19 cellular contexts compared by ENCODE assay signal in the genomic region with DNA sequence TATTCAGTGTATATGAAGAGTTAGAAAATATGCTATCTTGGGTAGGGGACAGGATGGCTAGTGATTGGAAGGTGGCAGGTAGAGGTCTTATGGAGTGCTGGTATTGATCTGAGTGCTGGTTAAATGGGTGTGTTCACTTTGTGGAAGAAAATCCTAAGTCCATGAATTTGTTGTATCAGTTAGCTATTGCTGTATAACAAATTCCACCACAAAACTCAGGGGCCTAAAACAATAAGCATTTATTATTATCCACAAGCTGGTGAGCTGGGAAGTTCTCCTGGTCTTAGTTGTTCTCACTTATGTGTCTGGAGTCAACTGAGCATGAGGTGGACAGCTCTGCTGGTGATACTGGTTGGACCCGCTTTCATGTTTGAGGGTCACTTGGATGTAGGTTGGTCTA.
A peak's percentile ranks its signal among the peaks of the same experiment; 100 is the strongest.
DNase-seq lines count a peak whose midpoint lies in the region; ATAC-seq, FAIRE-seq and TF ChIP-seq lines count a peak whose summit lies in the region.
"Had no signal": no experiment of that assay in that cellular context is flagged by ENCODE, and none has a peak within 500 bp of the region (broad histone marks: within the 10 kb centered on the region; RNA-seq: fewer than 3 reads in every experiment).

No MANE protein-coding gene starts in this region.

- intact Hi-C loops in IMR-90 (cut with micrococcal nuclease), result no loop called here
- intact Hi-C loops in esophagus squamous epithelium (cut with DNase I), result loop anchor here (10.0 kb wide), 1 partner anchor 498 kb away; no protein-coding TSS in a partner anchor

- DNase-seq in IMR-90, result no peak
- no peak for DNase-seq in RWPE2 (ENCODE audit: low spot score)
- no peak for DNase-seq in esophagus squamous epithelium (lab: John Stamatoyannopoulos, UW)
- no peak for DNase-seq in urothelium cell line (ENCODE audit: low spot score)
- DNase-seq: ACHN; BE2C; C1 segment of cervical spinal cord; Caco-2; CD4-positive, alpha-beta T cell; HCEC 1CT; KBM-7 had no signal

- peak overlapping the region; percentile 81; the same call in 2 of the 3 replicates for H2BK15ac ChIP-seq in IMR-90 (ENCODE audit: low read depth, low read length)

- H3K27me3 ChIP-seq in IMR-90 (ENCODE audit: control insufficient read depth, insufficient read depth, low read length) (no peaks in the 10 kb centered on the region), RWPE2 (ENCODE audit: insufficient read depth, poor library complexity, severe bottlenecking) (no peaks in the 10 kb centered on the region), esophagus squamous epithelium (no peaks in the 10 kb centered on the region)
- H3K27me3 ChIP-seq: BE2C had no signal

- H3K27ac ChIP-seq in IMR-90 (ENCODE audit: insufficient read depth, low read length) (no peak overlapping the region), RWPE2 (ENCODE audit: poor library complexity, severe bottlenecking) (peak overlapping the region; percentile 81), esophagus squamous epithelium (peak overlapping the region in 3 of 4 donors; percentile 64 to 84 (median 64))

- H2AK9ac ChIP-seq in IMR-90 (replicated peaks; ENCODE audit: low read depth, low read length, poor library complexity), result peak overlapping the region; percentile 60

- H3K4me3 ChIP-seq in IMR-90 (ENCODE audit: insufficient read depth, low read depth, low read length), result no peak overlapping the region
- H3K4me3 ChIP-seq in RWPE2 (ENCODE audit: severe bottlenecking), result no peak overlapping the region
- no peak overlapping the region for H3K4me3 ChIP-seq in esophagus squamous epithelium
- H3K4me3 ChIP-seq: GM23338 had no signal

- H3K18ac ChIP-seq in IMR-90 (ENCODE audit: low read depth, low read length), result peak overlapping the region; percentile 90

- no peaks in the 10 kb centered on the region for H4K20me1 ChIP-seq in IMR-90 (ENCODE audit: insufficient read depth, low read length)

- peak; percentile 13 for FAIRE-seq in urothelium cell line (lab: Jason Lieb, UNC)
- FAIRE-seq: A204.1, D721Med, G401.6, GM12891, H54 had no signal

- H3K36me3 ChIP-seq in IMR-90 (ENCODE audit: control insufficient read depth, insufficient read depth, low read length) (no peaks in the 10 kb centered on the region), RWPE2 (ENCODE audit: low read depth) (no peaks in the 10 kb centered on the region), esophagus squamous epithelium (no peaks in the 10 kb centered on the region)
- H3K36me3 ChIP-seq: BE2C had no signal

- H3K4me1 ChIP-seq in IMR-90 (ENCODE audit: control insufficient read depth, insufficient read depth, low read length) (peaks cover 18% of the 10 kb centered on the region), RWPE2 (ENCODE audit: insufficient read depth, poor library complexity, severe bottlenecking) (peaks cover 29% of the 10 kb centered on the region), esophagus squamous epithelium (peaks cover 4 to 28% (median 4%) of the 10 kb centered on the region in 3 donors)

- dilution Hi-C loops in IMR-90 (cut with HindIII; ENCODE audit: low sequenced_read_pairs, unreplicated experiment), result no loop called here

- in situ Hi-C loops in IMR-90 (cut with MboI; ENCODE audit: low sequenced_read_pairs), result loop anchor here (5.0 to 10.0 kb wide), 2 partner anchors 196 to 508 kb away; no protein-coding TSS in a partner anchor

- peak overlapping the region; percentile 33; the same call in 1 of the 2 replicates for H3K14ac ChIP-seq in IMR-90 (replicated peaks; ENCODE audit: low read depth, low read length)

- H2AFZ ChIP-seq in IMR-90 (replicated peaks; ENCODE audit: low read length, poor library complexity), result no peak overlapping the region
- H2AFZ ChIP-seq: GM23338 had no signal

- H4K91ac ChIP-seq in IMR-90 (ENCODE audit: insufficient read depth, low read depth, low read length), result peak overlapping the region; percentile 59

- H3K9me3 ChIP-seq in IMR-90 (ENCODE audit: control insufficient read depth, insufficient read depth, low read length) (no peaks in the 10 kb centered on the region), RWPE2 (ENCODE audit: severe bottlenecking) (no peaks in the 10 kb centered on the region), esophagus squamous epithelium (no peaks in the 10 kb centered on the region)
- H3K9me3 ChIP-seq: BE2C, Caco-2 had no signal

- H2AK5ac ChIP-seq in IMR-90 (ENCODE audit: low read depth, low read length), result peak overlapping the region; percentile 89

- no peak for TF ChIP-seq CTCF in IMR-90 (conservative IDR thresholded peaks at IDR 0.05; ENCODE audit: low read depth, low read length)
- no peak for TF ChIP-seq CTCF in RWPE2 (IDR thresholded peaks at IDR 0.05; ENCODE audit: poor library complexity, severe bottlenecking)
- TF ChIP-seq CTCF in esophagus squamous epithelium (IDR thresholded peaks at IDR 0.05), result no peak

- H2BK5ac ChIP-seq in IMR-90 (ENCODE audit: low read depth, low read length, poor library complexity, severe bottlenecking), result peak overlapping the region; percentile 22

- peaks cover 0 to 6% of the 10 kb centered on the region in 2 experiments; a peak in 1 of 4 replicates for H3K79me1 ChIP-seq in IMR-90 (ENCODE audit: low read depth in 1 of 2, low read length in 2 of 2)

- H4K8ac ChIP-seq in IMR-90 (ENCODE audit: low read depth in 2 of 2, low read length in 2 of 2), result peak overlapping the region in 1 of 2 experiments; percentile 55; a peak in 2 of 4 replicates

- CTCF ChIA-PET in IMR-90 (lab: Yijun Ruan, JAX), result no interaction called here

- H3K23ac ChIP-seq in IMR-90 (ENCODE audit: low read depth, low read length), result no peak overlapping the region

- H4K5ac ChIP-seq in IMR-90 (ENCODE audit: low read depth, low read length), result peak overlapping the region; percentile 1; the same call in 1 of the 2 replicates

- no CpG with 5 or more reads among the region's 1 CpG for WGBS in IMR-90 (ENCODE audit: extremely low coverage in 2 of 2, insufficient read length in 1 of 2), 2 experiments
- WGBS in esophagus squamous epithelium, 2 donors, result 94 to 100% methylated on average over 1 of the region's 1 CpG

- TF ChIP-seq RAD21 in IMR-90 (IDR thresholded peaks at IDR 0.05; ENCODE audit: low read length), result no peak

- no peak overlapping the region for H3K4me2 ChIP-seq in IMR-90 (ENCODE audit: low read depth, low read length)
- H3K4me2 ChIP-seq: GM23338 had no signal

- no peak overlapping the region for H3K56ac ChIP-seq in IMR-90 (ENCODE audit: extremely low read depth, insufficient read depth, low read length)

- ATAC-seq in IMR-90 (ENCODE audit: low read depth) (no peak), RWPE2 (ENCODE audit: low read depth) (no peak), GM19023 (IDR thresholded peaks at IDR 0.05; ENCODE audit: unreplicated experiment) (no peak), GM19463 (IDR thresholded peaks at IDR 0.05; ENCODE audit: unreplicated experiment) (no peak)
- ATAC-seq: GM23338 had no signal

- POLR2A ChIA-PET in IMR-90 (lab: Charles Lee; ENCODE audit: unreplicated experiment), result no interaction called here

- H3K4ac ChIP-seq in IMR-90 (ENCODE audit: low read depth, low read length), result peak overlapping the region; percentile 48

- no peak for TF ChIP-seq POLR2A in IMR-90 (IDR thresholded peaks at IDR 0.05; ENCODE audit: low read depth, low read length)
- TF ChIP-seq POLR2A in esophagus squamous epithelium (IDR thresholded peaks at IDR 0.05), result no peak

- peaks cover 2% of the 10 kb centered on the region; the same call in 1 of the 2 replicates for H3K9me1 ChIP-seq in IMR-90 (ENCODE audit: insufficient read depth, low read length)

- no peak overlapping the region for H3K9ac ChIP-seq in IMR-90 (ENCODE audit: low read depth, low read length)

- BruUV-seq in IMR-90 (replicated peaks; lab: Mats Ljungman, UMichigan), result no TSS peak

- H2BK20ac ChIP-seq in IMR-90 (ENCODE audit: low read depth, low read length), result peak overlapping the region; percentile 56

- peak overlapping the region; percentile 65 for H2BK120ac ChIP-seq in IMR-90 (ENCODE audit: low read depth, low read length)

TF ChIP-seq in IMR-90, 13 proteins besides CTCF, POLR2A, EP300 and RAD21:
- TF ChIP-seq, protein P1, sequence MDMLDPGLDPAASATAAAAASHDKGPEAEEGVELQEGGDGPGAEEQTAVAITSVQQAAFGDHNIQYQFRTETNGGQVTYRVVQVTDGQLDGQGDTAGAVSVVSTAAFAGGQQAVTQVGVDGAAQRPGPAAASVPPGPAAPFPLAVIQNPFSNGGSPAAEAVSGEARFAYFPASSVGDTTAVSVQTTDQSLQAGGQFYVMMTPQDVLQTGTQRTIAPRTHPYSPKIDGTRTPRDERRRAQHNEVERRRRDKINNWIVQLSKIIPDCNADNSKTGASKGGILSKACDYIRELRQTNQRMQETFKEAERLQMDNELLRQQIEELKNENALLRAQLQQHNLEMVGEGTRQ (IDR thresholded peaks at IDR 0.05; ENCODE audit: low read depth, low read length), result no peak
- TF ChIP-seq NFE2L2 (IDR thresholded peaks at IDR 0.05; ENCODE audit: low read depth, low read length) (no peak), MXI1 (IDR thresholded peaks at IDR 0.05; ENCODE audit: borderline replicate concordance, low read depth, low read length) (no peak), BHLHE40 (IDR thresholded peaks at IDR 0.05; ENCODE audit: low read depth, low read length) (no peak), FOS (IDR thresholded peaks at IDR 0.05; ENCODE audit: low read depth, low read length) (no peak), MAFK (IDR thresholded peaks at IDR 0.05; ENCODE audit: low read depth, low read length) (no peak), RFX5 (IDR thresholded peaks at IDR 0.05; ENCODE audit: low read depth, low read length) (no peak)
TF ChIP-seq in IMR-90: peak in this region for 0.
